ENCODE assay signal across 1 cellular context in the genomic region with DNA sequence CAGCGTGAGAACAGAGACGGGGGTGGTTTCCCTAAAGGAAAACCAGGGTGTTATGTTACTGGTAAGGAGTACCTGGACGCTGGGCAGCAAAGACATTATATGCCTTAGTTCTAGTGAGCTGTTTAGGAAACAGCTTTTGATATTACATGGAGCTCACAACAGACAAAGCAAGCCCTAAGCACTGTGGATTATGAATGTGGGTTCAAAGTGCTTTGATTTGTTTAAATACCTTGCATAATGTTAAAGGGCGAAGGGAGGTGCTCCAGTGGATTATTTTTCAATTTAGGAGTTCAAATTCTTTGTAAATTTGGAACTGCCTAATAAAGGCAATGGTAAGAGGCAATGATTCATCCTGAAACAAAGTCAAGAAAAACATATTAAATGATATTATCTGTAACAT.
TF ChIP-seq lines count a peak whose summit lies in the region.

No MANE protein-coding gene starts in this region.

TF ChIP-seq in endothelial cell of umbilical vein, 7 proteins besides CTCF, POLR2A, EP300 and RAD21:
- TF ChIP-seq JUN (IDR thresholded peaks at IDR 0.05; ENCODE audit: borderline replicate concordance, insufficient read depth, insufficient read length, low read depth): no peak
TF ChIP-seq in endothelial cell of umbilical vein: peak in this region for 0.
